Comparison of ENCODE assay signal across 22 cellular contexts in genomic region chr2:209411718-209412117, GRCh38. TPM values are rescaled to one million over a fixed set of nuclear protein-coding genes. Genes with fewer than 3 reads are reported as not detected.
"Had no signal": no experiment of that assay in that cellular context is flagged by ENCODE, and none has a peak within 500 bp of the region (broad histone marks: within the 10 kb centered on the region; RNA-seq: fewer than 3 reads in every experiment).

No MANE protein-coding gene starts in this region.

- ATAC-seq: left lobe of liver; naive thymus-derived CD8-positive, alpha-beta T cell; right cardiac atrium; stimulated activated effector memory CD8-positive, alpha-beta T cell treated with anti-CD3 and anti-CD28 coated beads, Interleukin-12 subunit alpha, Interleukin-12 subunit beta, amount 100 ng/mL, for 72 hours; stimulated activated naive CD8-positive, alpha-beta T cell treated with anti-CD3 and anti-CD28 coated beads, Interleukin-15, Interleukin-2, amounts not matched to agents 100 U/mL and 50 U/mL, for 24 hours had no signal

- H3K4me3 Mint-ChIP-seq: dendritic cell treated with granulocyte-macrophage colony-stimulating factor and Interleukin-4, amounts not matched to agents 40 ng/mL and 50 ng/mL, for 4 days; endodermal cell; naive thymus-derived CD8-positive, alpha-beta T cell; nephron progenitor cell; stimulated activated effector memory CD8-positive, alpha-beta T cell treated with anti-CD3 and anti-CD28 coated beads, Interleukin-12 subunit alpha, Interleukin-12 subunit beta, amount 100 ng/mL, for 72 hours had no signal

- H3K4me1 Mint-ChIP-seq: endodermal cell; naive thymus-derived CD8-positive, alpha-beta T cell; nephron progenitor cell; stimulated activated effector memory CD8-positive, alpha-beta T cell treated with anti-CD3 and anti-CD28 coated beads, Interleukin-12 subunit alpha, Interleukin-12 subunit beta, amount 100 ng/mL, for 72 hours had no signal

- H3K27ac ChIP-seq: colonic mucosa, esophagus squamous epithelium, prostate gland, sigmoid colon, testis, tibial nerve, upper lobe of left lung had no signal

- H3K36me3 Mint-ChIP-seq: stimulated activated effector memory CD8-positive, alpha-beta T cell treated with anti-CD3 and anti-CD28 coated beads, Interleukin-12 subunit alpha, Interleukin-12 subunit beta, amount 100 ng/mL, for 72 hours had no signal

- H3K9me3 ChIP-seq: colonic mucosa, esophagus squamous epithelium, prostate gland, sigmoid colon, testis had no signal

- H3K9me3 Mint-ChIP-seq: dendritic cell treated with granulocyte-macrophage colony-stimulating factor and Interleukin-4, amounts not matched to agents 40 ng/mL and 50 ng/mL, for 4 days had no signal

- H3K36me3 ChIP-seq: colonic mucosa, esophagus squamous epithelium, prostate gland, sigmoid colon, tibial nerve, upper lobe of left lung had no signal

- H3K27me3 ChIP-seq: colonic mucosa, esophagus squamous epithelium, sigmoid colon, testis, tibial nerve, upper lobe of left lung had no signal

- H3K4me1 ChIP-seq: colonic mucosa, esophagus squamous epithelium, prostate gland, sigmoid colon, testis, tibial nerve, upper lobe of left lung had no signal

- H3K27ac Mint-ChIP-seq: dendritic cell treated with granulocyte-macrophage colony-stimulating factor and Interleukin-4, amounts not matched to agents 40 ng/mL and 50 ng/mL, for 4 days; endodermal cell; naive thymus-derived CD8-positive, alpha-beta T cell; nephron progenitor cell; stimulated activated effector memory CD8-positive, alpha-beta T cell treated with anti-CD3 and anti-CD28 coated beads, Interleukin-12 subunit alpha, Interleukin-12 subunit beta, amount 100 ng/mL, for 72 hours had no signal

- H3K4me3 ChIP-seq: colonic mucosa, esophagus squamous epithelium, prostate gland, sigmoid colon, testis, tibial nerve, upper lobe of left lung had no signal

- H3K27me3 Mint-ChIP-seq: dendritic cell treated with granulocyte-macrophage colony-stimulating factor and Interleukin-4, amounts not matched to agents 40 ng/mL and 50 ng/mL, for 4 days had no signal

- DNase-seq: colonic mucosa; effector CD8-positive, alpha-beta T cell; endodermal cell; esophagus squamous epithelium; hypothalamus; kidney; naive thymus-derived CD8-positive, alpha-beta T cell; nephron progenitor cell; nucleus accumbens; right cardiac atrium; sigmoid colon; stimulated activated CD4-positive, alpha-beta T cell treated with anti-CD3 and anti-CD28 coated beads, Interleukin-2, amount 100 ng/mL, for 24 hours; stimulated activated CD4-positive, alpha-beta T cell treated with anti-CD3 and anti-CD28 coated beads, Interleukin-4, amount 100 ng/mL, for 24 hours; stimulated activated naive CD8-positive, alpha-beta T cell treated with anti-CD3 and anti-CD28 coated beads, Interleukin-15, Interleukin-2, amounts not matched to agents 100 U/mL and 50 U/mL, for 24 hours; substantia nigra; testis; upper lobe of left lung had no signal

RNA-seq across cellular contexts. Expression of gene MAP2, which starts 12.1 kb away (rescaled TPM):
- polyA plus RNA-seq: naive thymus-derived CD8-positive, alpha-beta T cell had no signal
